ENCODE assay signal across 1 cellular context in the genomic region with DNA sequence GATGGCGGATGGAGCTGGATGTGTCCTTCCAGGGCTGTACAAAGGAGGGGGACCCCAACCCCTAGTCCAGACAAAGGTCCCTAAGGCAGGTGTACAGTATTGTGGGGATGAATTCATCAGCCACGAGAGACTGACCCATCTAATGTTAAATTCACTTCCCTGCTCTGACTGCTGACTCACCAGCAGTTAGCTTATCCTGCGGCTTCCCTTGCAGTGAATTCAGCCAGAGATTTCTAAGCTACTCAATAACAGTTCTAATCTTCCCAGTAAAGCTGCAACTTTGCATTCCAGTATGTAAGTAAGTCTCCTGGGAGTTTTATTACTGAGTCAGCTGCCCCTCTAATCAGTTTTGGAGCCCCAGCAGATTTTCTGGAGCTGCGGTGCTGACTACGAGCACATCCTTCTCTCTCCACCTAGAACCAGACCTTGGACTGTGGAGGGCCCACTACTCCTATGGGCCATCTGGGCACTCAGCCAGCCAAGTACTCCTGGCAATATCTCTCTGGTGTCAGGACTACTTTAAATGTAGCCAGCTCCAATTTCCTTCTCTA.
TF ChIP-seq lines count a peak whose summit lies in the region.

No MANE protein-coding gene starts in this region.

TF ChIP-seq in IMR-90, 13 proteins besides CTCF, POLR2A, EP300 and RAD21:
- TF ChIP-seq, protein P1, sequence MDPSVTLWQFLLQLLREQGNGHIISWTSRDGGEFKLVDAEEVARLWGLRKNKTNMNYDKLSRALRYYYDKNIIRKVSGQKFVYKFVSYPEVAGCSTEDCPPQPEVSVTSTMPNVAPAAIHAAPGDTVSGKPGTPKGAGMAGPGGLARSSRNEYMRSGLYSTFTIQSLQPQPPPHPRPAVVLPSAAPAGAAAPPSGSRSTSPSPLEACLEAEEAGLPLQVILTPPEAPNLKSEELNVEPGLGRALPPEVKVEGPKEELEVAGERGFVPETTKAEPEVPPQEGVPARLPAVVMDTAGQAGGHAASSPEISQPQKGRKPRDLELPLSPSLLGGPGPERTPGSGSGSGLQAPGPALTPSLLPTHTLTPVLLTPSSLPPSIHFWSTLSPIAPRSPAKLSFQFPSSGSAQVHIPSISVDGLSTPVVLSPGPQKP (IDR thresholded peaks at IDR 0.05; ENCODE audit: borderline replicate concordance, low read depth, low read length) = no peak
- TF ChIP-seq FOS (IDR thresholded peaks at IDR 0.05; ENCODE audit: low read depth, low read length) (peak; percentile 48), RFX5 (IDR thresholded peaks at IDR 0.05; ENCODE audit: low read depth, low read length) (no peak), CEBPB (IDR thresholded peaks at IDR 0.05; ENCODE audit: low read depth, low read length) (peak; percentile 78), SMC3 (IDR thresholded peaks at IDR 0.05; ENCODE audit: low read depth, low read length) (peak; percentile 25; the same call in 1 of the 2 replicates), RCOR1 (IDR thresholded peaks at IDR 0.05; ENCODE audit: insufficient replicate concordance, low read length) (peak; percentile 65), MAFK (IDR thresholded peaks at IDR 0.05; ENCODE audit: low read depth, low read length) (peak; percentile 72), CHD1 (IDR thresholded peaks at IDR 0.05; ENCODE audit: low read depth, low read length) (no peak), BHLHE40 (IDR thresholded peaks at IDR 0.05; ENCODE audit: low read depth, low read length) (no peak), MAZ (IDR thresholded peaks at IDR 0.05; ENCODE audit: borderline replicate concordance, low read depth, low read length) (no peak), MXI1 (IDR thresholded peaks at IDR 0.05; ENCODE audit: borderline replicate concordance, low read depth, low read length) (no peak), NFE2L2 (IDR thresholded peaks at IDR 0.05; ENCODE audit: low read depth, low read length) (peak; percentile 63; the same call in 1 of the 2 replicates)
- TF ChIP-seq, protein P2, sequence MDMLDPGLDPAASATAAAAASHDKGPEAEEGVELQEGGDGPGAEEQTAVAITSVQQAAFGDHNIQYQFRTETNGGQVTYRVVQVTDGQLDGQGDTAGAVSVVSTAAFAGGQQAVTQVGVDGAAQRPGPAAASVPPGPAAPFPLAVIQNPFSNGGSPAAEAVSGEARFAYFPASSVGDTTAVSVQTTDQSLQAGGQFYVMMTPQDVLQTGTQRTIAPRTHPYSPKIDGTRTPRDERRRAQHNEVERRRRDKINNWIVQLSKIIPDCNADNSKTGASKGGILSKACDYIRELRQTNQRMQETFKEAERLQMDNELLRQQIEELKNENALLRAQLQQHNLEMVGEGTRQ (IDR thresholded peaks at IDR 0.05; ENCODE audit: low read depth, low read length) = 0 out of 2 replicates have a peak, but pooled peaks have one; percentile 16
